ENCODE assay signal across 1 cellular context in genomic region chr5:138603521-138603920, GRCh38.
TF ChIP-seq lines count a peak whose summit lies in the region.

No MANE protein-coding gene starts in this region.

TF ChIP-seq in GM12878, 131 proteins besides CTCF, POLR2A, EP300 and RAD21 (continued from another document and continues in another):
- TF ChIP-seq, protein P1, sequence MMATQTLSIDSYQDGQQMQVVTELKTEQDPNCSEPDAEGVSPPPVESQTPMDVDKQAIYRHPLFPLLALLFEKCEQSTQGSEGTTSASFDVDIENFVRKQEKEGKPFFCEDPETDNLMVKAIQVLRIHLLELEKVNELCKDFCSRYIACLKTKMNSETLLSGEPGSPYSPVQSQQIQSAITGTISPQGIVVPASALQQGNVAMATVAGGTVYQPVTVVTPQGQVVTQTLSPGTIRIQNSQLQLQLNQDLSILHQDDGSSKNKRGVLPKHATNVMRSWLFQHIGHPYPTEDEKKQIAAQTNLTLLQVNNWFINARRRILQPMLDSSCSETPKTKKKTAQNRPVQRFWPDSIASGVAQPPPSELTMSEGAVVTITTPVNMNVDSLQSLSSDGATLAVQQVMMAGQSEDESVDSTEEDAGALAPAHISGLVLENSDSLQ (IDR thresholded peaks at IDR 0.05), result 0 out of 2 replicates have a peak, but pooled peaks have one; percentile 4
- TF ChIP-seq NKRF (conservative IDR thresholded peaks at IDR 0.05) (no peak), E4F1 (IDR thresholded peaks at IDR 0.05; ENCODE audit: borderline replicate concordance, partially characterized antibody) (no peak), ZZZ3 (IDR thresholded peaks at IDR 0.05; ENCODE audit: control insufficient read depth, insufficient read length, low read depth) (no peak), IRF3 (IDR thresholded peaks at IDR 0.05) (no peak), CREM (IDR thresholded peaks at IDR 0.05; ENCODE audit: low read depth) (peak; percentile 37; the same call in 1 of the 2 replicates), TARDBP (IDR thresholded peaks at IDR 0.05; ENCODE audit: borderline replicate concordance) (no peak), SMC3 (IDR thresholded peaks at IDR 0.05; ENCODE audit: borderline replicate concordance, low read length) (no peak), MEF2A (IDR thresholded peaks at IDR 0.05; ENCODE audit: insufficient read depth, low read depth, low read length) (no peak), JUNB (IDR thresholded peaks at IDR 0.05) (no peak), CBFB (IDR thresholded peaks at IDR 0.05; ENCODE audit: low read depth) (peak; percentile 64; the same call in 1 of the 2 replicates), SKIL (IDR thresholded peaks at IDR 0.05; ENCODE audit: low read depth, poor library complexity, severe bottlenecking) (no peak), GABPA (IDR thresholded peaks at IDR 0.05; ENCODE audit: low read depth) (no peak), HSF1 (IDR thresholded peaks at IDR 0.05; ENCODE audit: low read depth, low read length) (no peak), ATF2 (IDR thresholded peaks at IDR 0.05; ENCODE audit: low read length) (no peak), MYB (IDR thresholded peaks at IDR 0.05; ENCODE audit: borderline replicate concordance, low read depth, low read length) (no peak), RB1 (IDR thresholded peaks at IDR 0.05; ENCODE audit: borderline replicate concordance) (0 out of 2 replicates have a peak, but pooled peaks have one; percentile 30), NR2C2 (IDR thresholded peaks at IDR 0.05; ENCODE audit: borderline replicate concordance, control insufficient read depth, insufficient read length, low read depth) (no peak), ETV6 (conservative IDR thresholded peaks at IDR 0.05 in 1 of 2, IDR thresholded peaks at IDR 0.05 in 1 of 2; ENCODE audit: borderline replicate concordance in 1 of 2, low read depth in 1 of 2) (no peak), RELB (IDR thresholded peaks at IDR 0.05; ENCODE audit: low read depth) (peak; percentile 75; the same call in 1 of the 2 replicates), MLLT1 (IDR thresholded peaks at IDR 0.05) (peak; percentile 44; the same call in 1 of the 2 replicates)
- TF ChIP-seq, protein P2, sequence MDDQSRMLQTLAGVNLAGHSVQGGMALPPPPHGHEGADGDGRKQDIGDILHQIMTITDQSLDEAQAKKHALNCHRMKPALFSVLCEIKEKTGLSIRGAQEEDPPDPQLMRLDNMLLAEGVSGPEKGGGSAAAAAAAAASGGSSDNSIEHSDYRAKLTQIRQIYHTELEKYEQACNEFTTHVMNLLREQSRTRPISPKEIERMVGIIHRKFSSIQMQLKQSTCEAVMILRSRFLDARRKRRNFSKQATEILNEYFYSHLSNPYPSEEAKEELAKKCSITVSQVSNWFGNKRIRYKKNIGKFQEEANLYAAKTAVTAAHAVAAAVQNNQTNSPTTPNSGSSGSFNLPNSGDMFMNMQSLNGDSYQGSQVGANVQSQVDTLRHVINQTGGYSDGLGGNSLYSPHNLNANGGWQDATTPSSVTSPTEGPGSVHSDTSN (IDR thresholded peaks at IDR 0.05; ENCODE audit: insufficient replicate concordance, low read depth, low read length), result no peak
- TF ChIP-seq, protein P3, sequence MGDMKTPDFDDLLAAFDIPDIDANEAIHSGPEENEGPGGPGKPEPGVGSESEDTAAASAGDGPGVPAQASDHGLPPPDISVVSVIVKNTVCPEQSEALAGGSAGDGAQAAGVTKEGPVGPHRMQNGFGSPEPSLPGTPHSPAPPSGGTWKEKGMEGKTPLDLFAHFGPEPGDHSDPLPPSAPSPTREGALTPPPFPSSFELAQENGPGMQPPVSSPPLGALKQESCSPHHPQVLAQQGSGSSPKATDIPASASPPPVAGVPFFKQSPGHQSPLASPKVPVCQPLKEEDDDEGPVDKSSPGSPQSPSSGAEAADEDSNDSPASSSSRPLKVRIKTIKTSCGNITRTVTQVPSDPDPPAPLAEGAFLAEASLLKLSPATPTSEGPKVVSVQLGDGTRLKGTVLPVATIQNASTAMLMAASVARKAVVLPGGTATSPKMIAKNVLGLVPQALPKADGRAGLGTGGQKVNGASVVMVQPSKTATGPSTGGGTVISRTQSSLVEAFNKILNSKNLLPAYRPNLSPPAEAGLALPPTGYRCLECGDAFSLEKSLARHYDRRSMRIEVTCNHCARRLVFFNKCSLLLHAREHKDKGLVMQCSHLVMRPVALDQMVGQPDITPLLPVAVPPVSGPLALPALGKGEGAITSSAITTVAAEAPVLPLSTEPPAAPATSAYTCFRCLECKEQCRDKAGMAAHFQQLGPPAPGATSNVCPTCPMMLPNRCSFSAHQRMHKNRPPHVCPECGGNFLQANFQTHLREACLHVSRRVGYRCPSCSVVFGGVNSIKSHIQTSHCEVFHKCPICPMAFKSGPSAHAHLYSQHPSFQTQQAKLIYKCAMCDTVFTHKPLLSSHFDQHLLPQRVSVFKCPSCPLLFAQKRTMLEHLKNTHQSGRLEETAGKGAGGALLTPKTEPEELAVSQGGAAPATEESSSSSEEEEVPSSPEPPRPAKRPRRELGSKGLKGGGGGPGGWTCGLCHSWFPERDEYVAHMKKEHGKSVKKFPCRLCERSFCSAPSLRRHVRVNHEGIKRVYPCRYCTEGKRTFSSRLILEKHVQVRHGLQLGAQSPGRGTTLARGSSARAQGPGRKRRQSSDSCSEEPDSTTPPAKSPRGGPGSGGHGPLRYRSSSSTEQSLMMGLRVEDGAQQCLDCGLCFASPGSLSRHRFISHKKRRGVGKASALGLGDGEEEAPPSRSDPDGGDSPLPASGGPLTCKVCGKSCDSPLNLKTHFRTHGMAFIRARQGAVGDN (IDR thresholded peaks at IDR 0.05), result 0 out of 2 replicates have a peak, but pooled peaks have one; percentile 28
- TF ChIP-seq, protein P4, sequence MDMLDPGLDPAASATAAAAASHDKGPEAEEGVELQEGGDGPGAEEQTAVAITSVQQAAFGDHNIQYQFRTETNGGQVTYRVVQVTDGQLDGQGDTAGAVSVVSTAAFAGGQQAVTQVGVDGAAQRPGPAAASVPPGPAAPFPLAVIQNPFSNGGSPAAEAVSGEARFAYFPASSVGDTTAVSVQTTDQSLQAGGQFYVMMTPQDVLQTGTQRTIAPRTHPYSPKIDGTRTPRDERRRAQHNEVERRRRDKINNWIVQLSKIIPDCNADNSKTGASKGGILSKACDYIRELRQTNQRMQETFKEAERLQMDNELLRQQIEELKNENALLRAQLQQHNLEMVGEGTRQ (IDR thresholded peaks at IDR 0.05; ENCODE audit: borderline replicate concordance, low read depth, low read length), result no peak
- TF ChIP-seq, protein P5, sequence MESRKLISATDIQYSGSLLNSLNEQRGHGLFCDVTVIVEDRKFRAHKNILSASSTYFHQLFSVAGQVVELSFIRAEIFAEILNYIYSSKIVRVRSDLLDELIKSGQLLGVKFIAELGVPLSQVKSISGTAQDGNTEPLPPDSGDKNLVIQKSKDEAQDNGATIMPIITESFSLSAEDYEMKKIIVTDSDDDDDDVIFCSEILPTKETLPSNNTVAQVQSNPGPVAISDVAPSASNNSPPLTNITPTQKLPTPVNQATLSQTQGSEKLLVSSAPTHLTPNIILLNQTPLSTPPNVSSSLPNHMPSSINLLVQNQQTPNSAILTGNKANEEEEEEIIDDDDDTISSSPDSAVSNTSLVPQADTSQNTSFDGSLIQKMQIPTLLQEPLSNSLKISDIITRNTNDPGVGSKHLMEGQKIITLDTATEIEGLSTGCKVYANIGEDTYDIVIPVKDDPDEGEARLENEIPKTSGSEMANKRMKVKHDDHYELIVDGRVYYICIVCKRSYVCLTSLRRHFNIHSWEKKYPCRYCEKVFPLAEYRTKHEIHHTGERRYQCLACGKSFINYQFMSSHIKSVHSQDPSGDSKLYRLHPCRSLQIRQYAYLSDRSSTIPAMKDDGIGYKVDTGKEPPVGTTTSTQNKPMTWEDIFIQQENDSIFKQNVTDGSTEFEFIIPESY (IDR thresholded peaks at IDR 0.05), result no peak
